12 cellular contexts compared by ENCODE assay signal in genomic region chr18:41992066-41992465, GRCh38. TPM values are rescaled to one million over a fixed set of nuclear protein-coding genes. Genes with fewer than 3 reads are reported as not detected.
DNase-seq lines count a peak whose midpoint lies in the region; ATAC-seq and TF ChIP-seq lines count a peak whose summit lies in the region.
"Had no signal": no experiment of that assay in that cellular context is flagged by ENCODE, and none has a peak within 500 bp of the region (broad histone marks: within the 10 kb centered on the region; RNA-seq: fewer than 3 reads in every experiment).

No MANE protein-coding gene starts in this region.

- H3K36me3 ChIP-seq in MG63 = peaks cover 5% of the 10 kb centered on the region

- H3K27me3 ChIP-seq in MG63 = no peaks in the 10 kb centered on the region

- no peak overlapping the region for H3K4me3 ChIP-seq in MG63

- DNase-seq in GM13977 (ENCODE audit: low spot score) = peak; percentile 7
- DNase-seq in amniotic epithelial cell (ENCODE audit: low read depth) = peak; percentile 29
- no peak for DNase-seq in amygdala (lab: John Stamatoyannopoulos, UW)
- no peak for DNase-seq in activated naive CD4-positive, alpha-beta T cell (lab: John Stamatoyannopoulos, UW)
- no peak for DNase-seq in stimulated activated CD4-positive, alpha-beta T cell treated with anti-CD3 and anti-CD28 coated beads, Interleukin-2, amount 100 ng/mL, for 48 hours
- DNase-seq in MG63 = no peak
- DNase-seq: activated naive CD8-positive, alpha-beta T cell treated with anti-CD3 and anti-CD28 coated beads, Interleukin-2, amount 10 ng/mL, durations not matched to agents 7 days and 5 days; CD8-positive, alpha-beta memory T cell; left ventricle myocardium superior had no signal

- in situ Hi-C loops in GM13977 (cut with MboI; ENCODE audit: low pct_unique_long_range_greater_than_20kb, low sequenced_read_pairs, unreplicated experiment) = no loop called here

- TF ChIP-seq CTCF in GM13977 (IDR thresholded peaks at IDR 0.05; ENCODE audit: extremely low read depth, insufficient read depth, missing control alignments) = no peak

- peak; percentile 65 for ATAC-seq in GM21447 (IDR thresholded peaks at IDR 0.05; ENCODE audit: unreplicated experiment)
- peak; percentile 84 for ATAC-seq in HG03354 (IDR thresholded peaks at IDR 0.05; ENCODE audit: poor library complexity, severe bottlenecking, unreplicated experiment)
- ATAC-seq: left ventricle myocardium superior, sciatic nerve had no signal

- no peaks in the 10 kb centered on the region for H3K9me3 ChIP-seq in MG63

RNA-seq across cellular contexts. Expression of gene PIK3C3, which starts 37.0 kb away (rescaled TPM):
- total RNA-seq in MG63 (2014; rRNA removed; shearing (Covaris generic); ENCODE audit: low replicate concordance) = 14.3 and 24.6 TPM in 2 replicates

Comparison
In these comparisons a context has a peak if more than half of its experiments do, and no peak if none do; other contexts are left out.
1. DNase-seq: peak in GM13977 (single experiment) and amniotic epithelial cell (single experiment); none in amygdala (0 of 56), activated naive CD4-positive, alpha-beta T cell (0 of 4), stimulated activated CD4-positive, alpha-beta T cell treated with anti-CD3 and anti-CD28 coated beads, Interleukin-2, amount 100 ng/mL, for 48 hours (0 of 2) and MG63 (single experiment).